ENCODE assay signal across 8 cellular contexts in genomic region chr7:76359987-76360641, GRCh38. TPM values are rescaled to one million over a fixed set of nuclear protein-coding genes. Genes with fewer than 3 reads are reported as not detected.
A peak's percentile ranks its signal among the peaks of the same experiment; 100 is the strongest.
DNase-seq lines count a peak whose midpoint lies in the region; ATAC-seq and TF ChIP-seq lines count a peak whose summit lies in the region.
"Not testable (repeated sequence)": the region's sequence is repeated elsewhere in the genome, so short reads cannot be mapped to it uniquely, and the experiment has no call there.

No MANE protein-coding gene starts in this region.

- H3K27ac Mint-ChIP-seq in activated naive CD4-positive, alpha-beta T cell treated with anti-CD3 and anti-CD28 coated beads, Interleukin-2, amount 50 U/mL, for 24 hours = not testable (repeated sequence)
- peak overlapping the region; percentile 100 for H3K27ac Mint-ChIP-seq in dendritic cell treated with granulocyte-macrophage colony-stimulating factor and Interleukin-4, amounts not matched to agents 40 ng/mL and 50 ng/mL, for 4 days
- H3K27ac Mint-ChIP-seq in natural killer cell = peak overlapping the region; percentile 92 to 99
- peak overlapping the region; percentile 99 for H3K27ac Mint-ChIP-seq in stimulated activated naive B cell treated with anti-CD40 and anti-IgM and Interleukin-4, amounts not matched to agents 10 μg/mL and 1 μg/mL and 100 μg/mL, for 72 hours

- peak overlapping the region; percentile 82 for H3K4me2 ChIP-seq in IMR-90 (ENCODE audit: low read depth, low read length)

- H3K4me3 ChIP-seq in BE2C (ENCODE audit: low read depth, low read length) (peak overlapping the region; percentile 96; the same call in 1 of the 2 replicates), SJCRH30 (peak overlapping the region; percentile 96), iPS-15b (ENCODE audit: low read depth, low read length) (peak overlapping the region; percentile 62)
- H3K4me3 ChIP-seq in IMR-90 (ENCODE audit: insufficient read depth, low read depth, low read length) = not testable (repeated sequence)

- peaks cover 37% of the 10 kb centered on the region for H4K20me1 ChIP-seq in IMR-90 (ENCODE audit: insufficient read depth, low read length)

- intact Hi-C loops in IMR-90 (cut with micrococcal nuclease) (loop anchor here (5.0 kb wide), 1 partner anchor 43 kb away; no protein-coding TSS in a partner anchor), natural killer cell (cut with micrococcal nuclease) (loop anchor here (1.0 kb wide), 2 partner anchors 42 to 69 kb away; no protein-coding TSS in a partner anchor)
- intact Hi-C loops in dendritic cell treated with granulocyte-macrophage colony-stimulating factor and Interleukin-4, amounts not matched to agents 40 ng/mL and 50 ng/mL, for 4 days (cut with micrococcal nuclease) = loop anchor here (1.0 to 2.0 kb wide), 3 partner anchors 33 to 43 kb away; no protein-coding TSS in a partner anchor

- H3K79me1 ChIP-seq in IMR-90 (ENCODE audit: low read depth in 1 of 2, low read length in 2 of 2) = peaks cover 0 to 17% of the 10 kb centered on the region in 2 experiments; a peak in 2 of 4 replicates

- H2BK5ac ChIP-seq in IMR-90 (ENCODE audit: low read depth, low read length, poor library complexity, severe bottlenecking) = peak overlapping the region; percentile 96

- peak overlapping the region; percentile 83 for H3K18ac ChIP-seq in IMR-90 (ENCODE audit: low read depth, low read length)

- in situ Hi-C loops in IMR-90 (cut with MboI; ENCODE audit: low sequenced_read_pairs) = not testable (repeated sequence)

- peak overlapping the region; percentile 83; the same call in 1 of the 2 replicates for H2BK20ac ChIP-seq in IMR-90 (ENCODE audit: low read depth, low read length)

- H3K27ac ChIP-seq in IMR-90 (ENCODE audit: insufficient read depth, low read length) (peak overlapping the region; percentile 96; the same call in 1 of the 2 replicates), SJCRH30 (peak overlapping the region; percentile 93)

- peak overlapping the region; percentile 97 for H4K91ac ChIP-seq in IMR-90 (ENCODE audit: insufficient read depth, low read depth, low read length)

- TF ChIP-seq RAD21 in IMR-90 (IDR thresholded peaks at IDR 0.05; ENCODE audit: low read length) = not testable (repeated sequence)

- peak overlapping the region; percentile 96 to 98 for H4K8ac ChIP-seq in IMR-90 (ENCODE audit: low read depth in 2 of 2, low read length in 2 of 2)

- not testable (repeated sequence) for ATAC-seq in IMR-90 (ENCODE audit: low read depth); natural killer cell; stimulated activated naive B cell treated with anti-CD40 and anti-IgM and Interleukin-4, amounts not matched to agents 10 μg/mL and 1 μg/mL and 100 μg/mL, for 72 hours (replicated peaks)

- H3K9ac ChIP-seq in IMR-90 (ENCODE audit: low read depth, low read length) = peak overlapping the region; percentile 77
- H3K9ac ChIP-seq in iPS-15b (ENCODE audit: low read depth, low read length) = peak overlapping the region; percentile 84

- BruUV-seq in IMR-90 (replicated peaks; lab: Mats Ljungman, UMichigan) = not testable (repeated sequence)

- H3K4me1 ChIP-seq in BE2C = peaks cover 12% of the 10 kb centered on the region
- peaks cover 16% of the 10 kb centered on the region for H3K4me1 ChIP-seq in IMR-90 (ENCODE audit: control insufficient read depth, insufficient read depth, low read length)
- not testable (repeated sequence) for H3K4me1 ChIP-seq in SJCRH30
- H3K4me1 ChIP-seq in iPS-15b (ENCODE audit: control insufficient read depth, insufficient read depth, low read length) = peaks cover 27% of the 10 kb centered on the region

- H3K9me1 ChIP-seq in IMR-90 (ENCODE audit: insufficient read depth, low read length) = peaks cover 12% of the 10 kb centered on the region

- peak overlapping the region; percentile 97 for H3K14ac ChIP-seq in IMR-90 (replicated peaks; ENCODE audit: low read depth, low read length)

- DNase-seq in BE2C; SJCRH30; natural killer cell; stimulated activated naive B cell treated with anti-CD40 and anti-IgM and Interleukin-4, amounts not matched to agents 10 μg/mL and 1 μg/mL and 100 μg/mL, for 72 hours: not testable (repeated sequence)
- peak; percentile 22 for DNase-seq in IMR-90

- CTCF ChIA-PET in IMR-90 (lab: Yijun Ruan, JAX) = interaction anchor here (0.9 kb wide), 1 partner anchor 46 kb away, joined by 3 read pairs; no protein-coding TSS in a partner anchor

- peak overlapping the region; percentile 99 for H2AFZ ChIP-seq in IMR-90 (replicated peaks; ENCODE audit: low read length, poor library complexity)

- POLR2A ChIA-PET in IMR-90 (lab: Charles Lee; ENCODE audit: unreplicated experiment) = not testable (repeated sequence)

- not testable (repeated sequence) for H3K56ac ChIP-seq in IMR-90 (ENCODE audit: extremely low read depth, insufficient read depth, low read length)

- H2BK15ac ChIP-seq in IMR-90 (ENCODE audit: low read depth, low read length) = peak overlapping the region; percentile 88; the same call in 2 of the 3 replicates

- not testable (repeated sequence) for H3K9me3 Mint-ChIP-seq in activated naive CD4-positive, alpha-beta T cell treated with anti-CD3 and anti-CD28 coated beads, Interleukin-2, amount 50 U/mL, for 24 hours; dendritic cell treated with granulocyte-macrophage colony-stimulating factor and Interleukin-4, amounts not matched to agents 40 ng/mL and 50 ng/mL, for 4 days; natural killer cell; stimulated activated naive B cell treated with anti-CD40 and anti-IgM and Interleukin-4, amounts not matched to agents 10 μg/mL and 1 μg/mL and 100 μg/mL, for 72 hours

- TF ChIP-seq CTCF in BE2C (IDR thresholded peaks at IDR 0.05; ENCODE audit: low read depth, low read length); IMR-90 (conservative IDR thresholded peaks at IDR 0.05; ENCODE audit: low read depth, low read length); natural killer cell (IDR thresholded peaks at IDR 0.05): not testable (repeated sequence)

- peak overlapping the region; percentile 97 for H2AK5ac ChIP-seq in IMR-90 (ENCODE audit: low read depth, low read length)

- H3K4me3 Mint-ChIP-seq in activated naive CD4-positive, alpha-beta T cell treated with anti-CD3 and anti-CD28 coated beads, Interleukin-2, amount 50 U/mL, for 24 hours = peak overlapping the region; percentile 100
- H3K4me3 Mint-ChIP-seq in dendritic cell treated with granulocyte-macrophage colony-stimulating factor and Interleukin-4, amounts not matched to agents 40 ng/mL and 50 ng/mL, for 4 days = peak overlapping the region; percentile 94
- peak overlapping the region; percentile 86 for H3K4me3 Mint-ChIP-seq in natural killer cell
- peak overlapping the region; percentile 93 to 98 for H3K4me3 Mint-ChIP-seq in stimulated activated naive B cell treated with anti-CD40 and anti-IgM and Interleukin-4, amounts not matched to agents 10 μg/mL and 1 μg/mL and 100 μg/mL, for 72 hours

- H4K5ac ChIP-seq in IMR-90 (ENCODE audit: low read depth, low read length) = peak overlapping the region; percentile 93

- H3K27me3 Mint-ChIP-seq in activated naive CD4-positive, alpha-beta T cell treated with anti-CD3 and anti-CD28 coated beads, Interleukin-2, amount 50 U/mL, for 24 hours; dendritic cell treated with granulocyte-macrophage colony-stimulating factor and Interleukin-4, amounts not matched to agents 40 ng/mL and 50 ng/mL, for 4 days; natural killer cell (ENCODE audit: low read depth in 2 of 2); stimulated activated naive B cell treated with anti-CD40 and anti-IgM and Interleukin-4, amounts not matched to agents 10 μg/mL and 1 μg/mL and 100 μg/mL, for 72 hours: not testable (repeated sequence)

- not testable (repeated sequence) for TF ChIP-seq POLR2A in IMR-90 (IDR thresholded peaks at IDR 0.05; ENCODE audit: low read depth, low read length)

- not testable (repeated sequence) for H3K9me3 ChIP-seq in BE2C; IMR-90 (ENCODE audit: control insufficient read depth, insufficient read depth, low read length); SJCRH30 (replicated peaks); iPS-15b (ENCODE audit: control insufficient read depth, insufficient read depth, low read length)

- H3K4ac ChIP-seq in IMR-90 (ENCODE audit: low read depth, low read length) = peak overlapping the region; percentile 98

- dilution Hi-C loops in IMR-90 (cut with HindIII; ENCODE audit: low sequenced_read_pairs, unreplicated experiment) = not testable (repeated sequence)

- H3K36me3 ChIP-seq in BE2C (peaks cover 28% of the 10 kb centered on the region), SJCRH30 (peaks cover 26% of the 10 kb centered on the region)
- H3K36me3 ChIP-seq in IMR-90 (ENCODE audit: control insufficient read depth, insufficient read depth, low read length); iPS-15b (ENCODE audit: control insufficient read depth, insufficient read depth, low read length): not testable (repeated sequence)

- H3K4me1 Mint-ChIP-seq in activated naive CD4-positive, alpha-beta T cell treated with anti-CD3 and anti-CD28 coated beads, Interleukin-2, amount 50 U/mL, for 24 hours = peaks cover 38% of the 10 kb centered on the region
- H3K4me1 Mint-ChIP-seq in dendritic cell treated with granulocyte-macrophage colony-stimulating factor and Interleukin-4, amounts not matched to agents 40 ng/mL and 50 ng/mL, for 4 days (ENCODE audit: low read depth) = peaks cover 53% of the 10 kb centered on the region
- peaks cover 24 to 35% of the 10 kb centered on the region in 2 donors for H3K4me1 Mint-ChIP-seq in natural killer cell
- peaks cover 23 to 47% of the 10 kb centered on the region in 2 donors for H3K4me1 Mint-ChIP-seq in stimulated activated naive B cell treated with anti-CD40 and anti-IgM and Interleukin-4, amounts not matched to agents 10 μg/mL and 1 μg/mL and 100 μg/mL, for 72 hours

- peaks cover 19% of the 10 kb centered on the region for H3K36me3 Mint-ChIP-seq in activated naive CD4-positive, alpha-beta T cell treated with anti-CD3 and anti-CD28 coated beads, Interleukin-2, amount 50 U/mL, for 24 hours
- H3K36me3 Mint-ChIP-seq in dendritic cell treated with granulocyte-macrophage colony-stimulating factor and Interleukin-4, amounts not matched to agents 40 ng/mL and 50 ng/mL, for 4 days (ENCODE audit: low read depth) = peaks cover 38% of the 10 kb centered on the region
- H3K36me3 Mint-ChIP-seq in natural killer cell = not testable (repeated sequence)
- peaks cover 20 to 24% of the 10 kb centered on the region in 2 donors for H3K36me3 Mint-ChIP-seq in stimulated activated naive B cell treated with anti-CD40 and anti-IgM and Interleukin-4, amounts not matched to agents 10 μg/mL and 1 μg/mL and 100 μg/mL, for 72 hours

- WGBS in IMR-90 (ENCODE audit: extremely low coverage in 2 of 2, insufficient read length in 1 of 2), 2 experiments = no CpG with 5 or more reads among the region's 17 CpGs

- H2BK120ac ChIP-seq in IMR-90 (ENCODE audit: low read depth, low read length) = peak overlapping the region; percentile 89

- peak overlapping the region; percentile 82 for H2AK9ac ChIP-seq in IMR-90 (replicated peaks; ENCODE audit: low read depth, low read length, poor library complexity)

- H3K27me3 ChIP-seq in BE2C; IMR-90 (ENCODE audit: control insufficient read depth, insufficient read depth, low read length); SJCRH30; iPS-15b (ENCODE audit: control insufficient read depth, insufficient read depth, low read length): not testable (repeated sequence)

- H3K23ac ChIP-seq in IMR-90 (ENCODE audit: low read depth, low read length) = peak overlapping the region; percentile 96

RNA-seq across cellular contexts. Expression of gene YWHAG, which starts 1.3 kb away (rescaled TPM):
- polyA plus RNA-seq in BE2C (2012; ENCODE audit: insufficient read depth, insufficient read length, low read depth) = 288 TPM
- 40.1 and 58.6 TPM in 2 replicates for total RNA-seq in IMR-90 (2012; rRNA removed)
- 56.9 and 64.9 TPM in 2 replicates for polyA plus RNA-seq in IMR-90 (2012; rRNA removed)
- polyA plus RNA-seq in IMR-90 (2012; cell fraction: cytosol; rRNA removed) = 26.6 and 33.4 TPM in 2 replicates
- polyA plus RNA-seq in IMR-90 (2012; cell fraction: nucleus; rRNA removed; ENCODE audit: low replicate concordance) = 15.8 and 33.2 TPM in 2 replicates
- total RNA-seq in SJCRH30 (2014; rRNA removed; shearing (Covaris generic)) = 180 and 190 TPM in 2 replicates
- total RNA-seq in natural killer cell = 10 to 100 TPM; 21.4 to 28.9 (median 27.4) TPM

RNA-seq across cellular contexts. Expression of gene SSC4D, which starts 49.4 kb away (rescaled TPM):
- 3.5 TPM for polyA plus RNA-seq in BE2C (2012; ENCODE audit: insufficient read depth, insufficient read length, low read depth)
- total RNA-seq in IMR-90 (2012; rRNA removed) (0.36 and 0.56 TPM in 2 replicates), natural killer cell (under 1 TPM in 1 of 3 donors, not detected in 2; 0.40 TPM)
- polyA plus RNA-seq in IMR-90 (2012; rRNA removed) = 0.63 and 0.70 TPM in 2 replicates
- polyA plus RNA-seq in IMR-90 (2012; cell fraction: cytosol; rRNA removed) = 0.35 and 0.97 TPM in 2 replicates
- polyA plus RNA-seq in IMR-90 (2012; cell fraction: nucleus; rRNA removed; ENCODE audit: low replicate concordance) = 1.1 TPM in 2 replicates
- 0.86 and 1.8 TPM in 2 replicates for total RNA-seq in SJCRH30 (2014; rRNA removed; shearing (Covaris generic))

RNA-seq across cellular contexts. Expression of gene HSPB1, which starts 57.6 kb away (rescaled TPM):
- 659 TPM for polyA plus RNA-seq in BE2C (2012; ENCODE audit: insufficient read depth, insufficient read length, low read depth)
- total RNA-seq in IMR-90 (2012; rRNA removed) = 33.2 and 48.6 TPM in 2 replicates
- polyA plus RNA-seq in IMR-90 (2012; rRNA removed) = 1,363 and 1,841 TPM in 2 replicates
- polyA plus RNA-seq in IMR-90 (2012; cell fraction: cytosol; rRNA removed) = 2,238 and 2,632 TPM in 2 replicates
- 412 and 1,178 TPM in 2 replicates for polyA plus RNA-seq in IMR-90 (2012; cell fraction: nucleus; rRNA removed; ENCODE audit: low replicate concordance)
- total RNA-seq in SJCRH30 (2014; rRNA removed; shearing (Covaris generic)) = 116 and 118 TPM in 2 replicates
- 10 to 100 TPM; 14.4 to 15.9 (median 14.7) TPM for total RNA-seq in natural killer cell
